8 cellular contexts compared by ENCODE assay signal in the genomic region with DNA sequence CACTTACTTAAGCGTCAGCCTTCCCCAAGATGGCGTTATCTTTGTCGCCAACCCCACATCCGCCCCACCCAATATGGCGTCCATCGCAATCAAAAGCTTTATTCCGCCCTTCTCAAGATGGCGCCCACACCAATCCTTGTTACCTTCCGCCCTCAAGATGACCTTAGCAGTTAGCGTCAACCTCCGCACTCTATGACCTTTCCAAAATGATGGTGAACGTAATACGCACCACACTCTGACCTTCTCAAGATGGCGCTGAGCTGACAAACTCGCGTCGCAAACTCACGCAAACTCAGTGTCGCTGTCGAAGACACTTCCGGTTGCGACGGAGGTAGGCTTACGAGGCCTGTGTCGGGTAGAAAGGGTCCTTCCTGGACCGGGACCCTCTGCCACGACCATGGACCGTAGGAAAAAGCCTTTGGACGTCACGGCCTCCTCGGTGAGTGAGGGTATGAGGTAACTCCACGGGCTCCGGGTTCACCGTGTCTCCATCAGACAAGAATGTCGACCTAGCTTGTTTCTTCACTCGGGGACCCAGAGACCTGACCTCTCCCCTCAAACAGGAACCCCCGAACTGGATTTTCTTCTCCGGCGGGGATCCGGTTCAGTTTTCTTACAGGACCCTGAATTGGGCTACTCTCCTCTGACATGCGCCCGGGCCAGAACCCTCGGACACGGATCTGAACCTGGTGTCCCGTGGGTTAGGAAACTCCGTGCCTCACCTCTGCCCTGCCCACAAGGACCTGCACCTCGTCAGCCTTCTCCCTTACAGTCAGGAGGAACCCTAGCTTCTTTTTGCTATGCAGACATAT. TPM values are rescaled to one million over a fixed set of nuclear protein-coding genes. Genes with fewer than 3 reads are reported as not detected.
DNase-seq lines count a peak whose midpoint lies in the region; ATAC-seq, FAIRE-seq and TF ChIP-seq lines count a peak whose summit lies in the region.

A gene (plus strand): TSS at position 323 of the 812 bp plus-strand sequence. CDS start 75 bp downstream, at position 398.

- peaks cover 0 to 35% (median 20%) of the 10 kb centered on the region in 3 donors for H3K4me1 ChIP-seq in esophagus squamous epithelium

- peak; percentile 99 for ATAC-seq in GM21786 (IDR thresholded peaks at IDR 0.05; ENCODE audit: unreplicated experiment)
- ATAC-seq in activated T-cell treated with anti-CD3 and anti-CD28 coated beads, Interleukin-2, amount 50 U/mL, for 72 hours (replicated peaks in 1 of 2): peak; percentile 98

- H3K36me3 ChIP-seq in KOPT-K1 (ENCODE audit: insufficient read depth, low read length) (peaks cover 32% of the 10 kb centered on the region), esophagus squamous epithelium (peaks cover 0 to 26% (median 0%) of the 10 kb centered on the region in 3 donors)

- TF ChIP-seq POLR2A in esophagus squamous epithelium (IDR thresholded peaks at IDR 0.05): peak in 3 of 4 donors; percentile 48 to 70 (median 68)

- H3K27ac ChIP-seq in KOPT-K1 (ENCODE audit: low read depth, low read length, poor library complexity, severe bottlenecking) (peak within 1 kb of the TSS; percentile 76), esophagus squamous epithelium (peak within 1 kb of the TSS; percentile 89 to 95 (median 92))

- H3K4me1 Mint-ChIP-seq in activated T-cell treated with anti-CD3 and anti-CD28 coated beads, Interleukin-2, amount 50 U/mL, for 72 hours (ENCODE audit: low read depth): peaks cover 47% of the 10 kb centered on the region

- peak in 1 of 6 experiments; percentile 29 for TF ChIP-seq CTCF in esophagus squamous epithelium (IDR thresholded peaks at IDR 0.05)

- WGBS in esophagus squamous epithelium, 2 donors: 1% methylated on average over 33 to 37 of the region's 47 CpGs

- H3K4me3 ChIP-seq in esophagus squamous epithelium: peak within 1 kb of the TSS; percentile 67 to 87 (median 76)

- H3K4me3 Mint-ChIP-seq in activated T-cell treated with anti-CD3 and anti-CD28 coated beads, Interleukin-2, amount 50 U/mL, for 72 hours: peak within 1 kb of the TSS; percentile 95 to 100

- intact Hi-C loops in esophagus squamous epithelium (cut with DNase I): no loop called here

- H3K9me3 ChIP-seq in KOPT-K1 (ENCODE audit: insufficient read depth, low read length, poor library complexity, severe bottlenecking): no peaks in the 10 kb centered on the region
- no peaks in the 10 kb centered on the region for H3K9me3 ChIP-seq in esophagus squamous epithelium

- H3K27me3 Mint-ChIP-seq in activated T-cell treated with anti-CD3 and anti-CD28 coated beads, Interleukin-2, amount 50 U/mL, for 72 hours (ENCODE audit: low read depth): no peaks in the 10 kb centered on the region

- H3K27ac Mint-ChIP-seq in activated T-cell treated with anti-CD3 and anti-CD28 coated beads, Interleukin-2, amount 50 U/mL, for 72 hours: peak within 1 kb of the TSS; percentile 95

- H3K27me3 ChIP-seq in esophagus squamous epithelium: no peaks in the 10 kb centered on the region

- FAIRE-seq in RCC 7860 (lab: Jason Lieb, UNC): peak; percentile 79

- peak; percentile 93 for DNase-seq in DMS79 (lab: John Stamatoyannopoulos, UW)
- DNase-seq in RCC 7860 (ENCODE audit: low spot score): peak; percentile 95
- DNase-seq in activated T-cell treated with anti-CD3 and anti-CD28 coated beads, Interleukin-2, amount 50 U/mL, for 72 hours: peak; percentile 96
- DNase-seq in esophagus squamous epithelium (lab: John Stamatoyannopoulos, UW): peak; percentile 85
- DNase-seq in myocyte (ENCODE audit: low read depth): peak; percentile 100
- peak; percentile 84 to 89 for DNase-seq in stimulated activated CD8-positive, alpha-beta memory T cell treated with anti-CD3 and anti-CD28 coated beads, Interleukin-7, amount 100 ng/mL, for 48 hours (ENCODE audit: extremely low read depth in 1 of 2, low read depth in 1 of 2)

- peaks cover 8 to 11% of the 10 kb centered on the region in 2 donors for H3K36me3 Mint-ChIP-seq in activated T-cell treated with anti-CD3 and anti-CD28 coated beads, Interleukin-2, amount 50 U/mL, for 72 hours (ENCODE audit: insufficient read depth in 2 of 2)

- no peaks in the 10 kb centered on the region for H3K9me3 Mint-ChIP-seq in activated T-cell treated with anti-CD3 and anti-CD28 coated beads, Interleukin-2, amount 50 U/mL, for 72 hours

RNA-seq across cellular contexts. Expression of the gene that starts here (rescaled TPM):
- total RNA-seq in activated T-cell treated with anti-CD3 and anti-CD28 coated beads, Interleukin-2, amount 50 U/mL, for 72 hours: 10 to 100 TPM; 33.9 to 34.3 TPM
- total RNA-seq in esophagus squamous epithelium: 10 to 100 TPM in 3 of 4 donors, 1 to 10 TPM in 1; 9.5 to 17.2 (median 12.1) TPM
- 13.8 and 14.1 TPM in 2 replicates for total RNA-seq in myocyte
- polyA plus RNA-seq in myocyte (2012): 12.0 TPM

Comparison
In these comparisons a context has a peak if more than half of its experiments do, and no peak if none do; other contexts are left out.
1. Peak in every context shown above with its lines: DNase-seq, ATAC-seq, H3K4me3 ChIP-seq and H3K27ac ChIP-seq.